Comparison of ENCODE assay signal across 1 cellular context in the genomic region with DNA sequence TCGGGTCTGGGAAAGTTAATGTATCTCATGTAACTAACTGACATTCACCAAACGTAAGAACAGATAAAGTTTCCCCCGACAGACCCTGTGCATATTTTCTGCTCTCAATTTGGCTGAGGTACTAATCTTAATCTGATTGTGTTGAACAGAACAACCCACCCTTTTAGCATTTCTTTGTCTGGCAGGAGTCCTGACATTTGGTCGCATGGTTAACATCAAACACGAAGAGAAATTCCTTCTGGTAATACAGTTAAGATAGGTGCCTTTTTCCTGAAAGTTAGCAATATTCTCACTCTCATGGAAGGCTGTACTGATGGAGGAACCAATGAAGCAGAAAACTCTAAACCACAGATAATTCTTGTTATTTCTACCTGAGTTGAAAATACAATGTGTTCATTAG.
TF ChIP-seq lines count a peak whose summit lies in the region.

No MANE protein-coding gene starts in this region.

TF ChIP-seq in SK-N-SH treated with all-trans-retinoic acid at 6 μM for 48 hours, 23 proteins besides CTCF, POLR2A, EP300 and RAD21 (continued from another document):
- TF ChIP-seq, protein P1, sequence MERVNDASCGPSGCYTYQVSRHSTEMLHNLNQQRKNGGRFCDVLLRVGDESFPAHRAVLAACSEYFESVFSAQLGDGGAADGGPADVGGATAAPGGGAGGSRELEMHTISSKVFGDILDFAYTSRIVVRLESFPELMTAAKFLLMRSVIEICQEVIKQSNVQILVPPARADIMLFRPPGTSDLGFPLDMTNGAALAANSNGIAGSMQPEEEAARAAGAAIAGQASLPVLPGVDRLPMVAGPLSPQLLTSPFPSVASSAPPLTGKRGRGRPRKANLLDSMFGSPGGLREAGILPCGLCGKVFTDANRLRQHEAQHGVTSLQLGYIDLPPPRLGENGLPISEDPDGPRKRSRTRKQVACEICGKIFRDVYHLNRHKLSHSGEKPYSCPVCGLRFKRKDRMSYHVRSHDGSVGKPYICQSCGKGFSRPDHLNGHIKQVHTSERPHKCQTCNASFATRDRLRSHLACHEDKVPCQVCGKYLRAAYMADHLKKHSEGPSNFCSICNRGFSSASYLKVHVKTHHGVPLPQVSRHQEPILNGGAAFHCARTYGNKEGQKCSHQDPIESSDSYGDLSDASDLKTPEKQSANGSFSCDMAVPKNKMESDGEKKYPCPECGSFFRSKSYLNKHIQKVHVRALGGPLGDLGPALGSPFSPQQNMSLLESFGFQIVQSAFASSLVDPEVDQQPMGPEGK (CRISPR knock-in tag; IDR thresholded peaks at IDR 0.05; ENCODE audit: borderline replicate concordance), result no peak
- no peak for TF ChIP-seq PPARA (CRISPR knock-in tag; IDR thresholded peaks at IDR 0.05; ENCODE audit: borderline replicate concordance)
- TF ChIP-seq ZNF565 (CRISPR knock-in tag; conservative IDR thresholded peaks at IDR 0.05; ENCODE audit: low read depth), result no peak
- no peak for TF ChIP-seq RARB (CRISPR knock-in tag; IDR thresholded peaks at IDR 0.05)
- no peak for TF ChIP-seq BACH2 (CRISPR knock-in tag; IDR thresholded peaks at IDR 0.05; ENCODE audit: borderline replicate concordance)
- TF ChIP-seq ISL1 (CRISPR knock-in tag; IDR thresholded peaks at IDR 0.05), result peak; percentile 79
- TF ChIP-seq ZNF8 (CRISPR knock-in tag; IDR thresholded peaks at IDR 0.05), result no peak
- TF ChIP-seq ZNF70 (CRISPR knock-in tag; IDR thresholded peaks at IDR 0.05), result no peak
- TF ChIP-seq ZFP3 (CRISPR knock-in tag; IDR thresholded peaks at IDR 0.05), result no peak
- no peak for TF ChIP-seq ZFP30 (CRISPR knock-in tag; IDR thresholded peaks at IDR 0.05)
- TF ChIP-seq TCF4 (CRISPR knock-in tag; IDR thresholded peaks at IDR 0.05; ENCODE audit: borderline replicate concordance), result 0 out of 2 replicates have a peak, but pooled peaks have one; percentile 53
- no peak for TF ChIP-seq ZC3H10 (CRISPR knock-in tag; IDR thresholded peaks at IDR 0.05)
- TF ChIP-seq, protein P2, sequence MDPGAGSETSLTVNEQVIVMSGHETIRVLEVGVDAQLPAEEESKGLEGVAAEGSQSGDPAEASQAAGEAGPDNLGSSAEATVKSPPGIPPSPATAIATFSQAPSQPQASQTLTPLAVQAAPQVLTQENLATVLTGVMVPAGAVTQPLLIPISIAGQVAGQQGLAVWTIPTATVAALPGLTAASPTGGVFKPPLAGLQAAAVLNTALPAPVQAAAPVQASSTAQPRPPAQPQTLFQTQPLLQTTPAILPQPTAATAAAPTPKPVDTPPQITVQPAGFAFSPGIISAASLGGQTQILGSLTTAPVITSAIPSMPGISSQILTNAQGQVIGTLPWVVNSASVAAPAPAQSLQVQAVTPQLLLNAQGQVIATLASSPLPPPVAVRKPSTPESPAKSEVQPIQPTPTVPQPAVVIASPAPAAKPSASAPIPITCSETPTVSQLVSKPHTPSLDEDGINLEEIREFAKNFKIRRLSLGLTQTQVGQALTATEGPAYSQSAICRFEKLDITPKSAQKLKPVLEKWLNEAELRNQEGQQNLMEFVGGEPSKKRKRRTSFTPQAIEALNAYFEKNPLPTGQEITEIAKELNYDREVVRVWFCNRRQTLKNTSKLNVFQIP (CRISPR knock-in tag; IDR thresholded peaks at IDR 0.05; ENCODE audit: borderline replicate concordance, low read depth), result no peak
- no peak for TF ChIP-seq OSR1 (CRISPR knock-in tag; IDR thresholded peaks at IDR 0.05)
- TF ChIP-seq, protein P3, sequence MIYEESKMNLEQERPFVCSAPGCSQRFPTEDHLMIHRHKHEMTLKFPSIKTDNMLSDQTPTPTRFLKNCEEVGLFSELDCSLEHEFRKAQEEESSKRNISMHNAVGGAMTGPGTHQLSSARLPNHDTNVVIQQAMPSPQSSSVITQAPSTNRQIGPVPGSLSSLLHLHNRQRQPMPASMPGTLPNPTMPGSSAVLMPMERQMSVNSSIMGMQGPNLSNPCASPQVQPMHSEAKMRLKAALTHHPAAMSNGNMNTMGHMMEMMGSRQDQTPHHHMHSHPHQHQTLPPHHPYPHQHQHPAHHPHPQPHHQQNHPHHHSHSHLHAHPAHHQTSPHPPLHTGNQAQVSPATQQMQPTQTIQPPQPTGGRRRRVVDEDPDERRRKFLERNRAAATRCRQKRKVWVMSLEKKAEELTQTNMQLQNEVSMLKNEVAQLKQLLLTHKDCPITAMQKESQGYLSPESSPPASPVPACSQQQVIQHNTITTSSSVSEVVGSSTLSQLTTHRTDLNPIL (CRISPR knock-in tag; IDR thresholded peaks at IDR 0.05; ENCODE audit: low read depth), result no peak
- no peak for TF ChIP-seq TOX (CRISPR knock-in tag; IDR thresholded peaks at IDR 0.05; ENCODE audit: borderline replicate concordance)
- TF ChIP-seq ARNTL (CRISPR knock-in tag; IDR thresholded peaks at IDR 0.05; ENCODE audit: borderline replicate concordance, low read depth), result no peak
- no peak for TF ChIP-seq ESRRG (CRISPR knock-in tag; IDR thresholded peaks at IDR 0.05)
- TF ChIP-seq, protein P4, sequence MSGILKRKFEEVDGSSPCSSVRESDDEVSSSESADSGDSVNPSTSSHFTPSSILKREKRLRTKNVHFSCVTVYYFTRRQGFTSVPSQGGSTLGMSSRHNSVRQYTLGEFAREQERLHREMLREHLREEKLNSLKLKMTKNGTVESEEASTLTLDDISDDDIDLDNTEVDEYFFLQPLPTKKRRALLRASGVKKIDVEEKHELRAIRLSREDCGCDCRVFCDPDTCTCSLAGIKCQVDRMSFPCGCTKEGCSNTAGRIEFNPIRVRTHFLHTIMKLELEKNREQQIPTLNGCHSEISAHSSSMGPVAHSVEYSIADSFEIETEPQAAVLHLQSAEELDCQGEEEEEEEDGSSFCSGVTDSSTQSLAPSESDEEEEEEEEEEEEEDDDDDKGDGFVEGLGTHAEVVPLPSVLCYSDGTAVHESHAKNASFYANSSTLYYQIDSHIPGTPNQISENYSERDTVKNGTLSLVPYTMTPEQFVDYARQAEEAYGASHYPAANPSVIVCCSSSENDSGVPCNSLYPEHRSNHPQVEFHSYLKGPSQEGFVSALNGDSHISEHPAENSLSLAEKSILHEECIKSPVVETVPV (CRISPR knock-in tag; IDR thresholded peaks at IDR 0.05), result no peak
- no peak for TF ChIP-seq SNAI2 (CRISPR knock-in tag; IDR thresholded peaks at IDR 0.05)
- TF ChIP-seq, protein P5, sequence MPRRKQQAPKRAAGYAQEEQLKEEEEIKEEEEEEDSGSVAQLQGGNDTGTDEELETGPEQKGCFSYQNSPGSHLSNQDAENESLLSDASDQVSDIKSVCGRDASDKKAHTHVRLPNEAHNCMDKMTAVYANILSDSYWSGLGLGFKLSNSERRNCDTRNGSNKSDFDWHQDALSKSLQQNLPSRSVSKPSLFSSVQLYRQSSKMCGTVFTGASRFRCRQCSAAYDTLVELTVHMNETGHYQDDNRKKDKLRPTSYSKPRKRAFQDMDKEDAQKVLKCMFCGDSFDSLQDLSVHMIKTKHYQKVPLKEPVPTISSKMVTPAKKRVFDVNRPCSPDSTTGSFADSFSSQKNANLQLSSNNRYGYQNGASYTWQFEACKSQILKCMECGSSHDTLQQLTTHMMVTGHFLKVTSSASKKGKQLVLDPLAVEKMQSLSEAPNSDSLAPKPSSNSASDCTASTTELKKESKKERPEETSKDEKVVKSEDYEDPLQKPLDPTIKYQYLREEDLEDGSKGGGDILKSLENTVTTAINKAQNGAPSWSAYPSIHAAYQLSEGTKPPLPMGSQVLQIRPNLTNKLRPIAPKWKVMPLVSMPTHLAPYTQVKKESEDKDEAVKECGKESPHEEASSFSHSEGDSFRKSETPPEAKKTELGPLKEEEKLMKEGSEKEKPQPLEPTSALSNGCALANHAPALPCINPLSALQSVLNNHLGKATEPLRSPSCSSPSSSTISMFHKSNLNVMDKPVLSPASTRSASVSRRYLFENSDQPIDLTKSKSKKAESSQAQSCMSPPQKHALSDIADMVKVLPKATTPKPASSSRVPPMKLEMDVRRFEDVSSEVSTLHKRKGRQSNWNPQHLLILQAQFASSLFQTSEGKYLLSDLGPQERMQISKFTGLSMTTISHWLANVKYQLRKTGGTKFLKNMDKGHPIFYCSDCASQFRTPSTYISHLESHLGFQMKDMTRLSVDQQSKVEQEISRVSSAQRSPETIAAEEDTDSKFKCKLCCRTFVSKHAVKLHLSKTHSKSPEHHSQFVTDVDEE (CRISPR knock-in tag; IDR thresholded peaks at IDR 0.05), result 0 out of 2 replicates have a peak, but pooled peaks have one; percentile 69
- TF ChIP-seq CSDC2 (CRISPR knock-in tag; IDR thresholded peaks at IDR 0.05), result no peak
